Comparison of ENCODE assay signal across 9 cellular contexts in the genomic region with DNA sequence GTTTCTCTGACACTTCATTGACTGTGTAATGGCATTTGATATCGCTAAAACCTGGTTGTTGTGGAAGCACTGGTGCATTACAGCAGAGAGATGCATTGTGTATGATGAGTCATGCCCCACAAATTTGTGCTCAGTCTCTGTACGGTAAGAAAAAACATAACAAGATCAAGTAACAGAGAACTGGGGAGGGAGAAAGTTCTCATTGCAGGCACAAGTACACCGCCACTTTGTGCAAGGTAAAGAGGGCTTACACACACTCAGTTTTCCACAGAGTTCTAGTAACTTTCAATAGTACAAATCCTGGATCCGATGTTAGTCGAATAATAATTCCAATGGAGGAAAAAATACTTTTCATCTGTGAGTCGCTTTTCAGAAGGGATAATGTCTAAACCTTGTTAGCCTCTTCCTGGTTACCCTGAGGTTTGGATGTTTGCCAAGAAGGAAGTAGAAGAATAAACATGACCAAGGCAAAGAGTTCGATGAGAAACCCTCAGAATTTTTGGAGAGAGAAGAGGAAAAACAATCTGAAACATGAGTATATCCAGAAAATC.
DNase-seq lines count a peak whose midpoint lies in the region; ATAC-seq and TF ChIP-seq lines count a peak whose summit lies in the region.
"Had no signal": no experiment of that assay in that cellular context is flagged by ENCODE, and none has a peak within 500 bp of the region (broad histone marks: within the 10 kb centered on the region; RNA-seq: fewer than 3 reads in every experiment).

No MANE protein-coding gene starts in this region.

- no peaks in the 10 kb centered on the region for H3K27me3 Mint-ChIP-seq in WTC11 (ENCODE audit: low read depth)

- TF ChIP-seq POLR2A in sigmoid colon (IDR thresholded peaks at IDR 0.05), result no peak

- no peak overlapping the region for H2BK5ac ChIP-seq in mesendoderm (ENCODE audit: low read length)

- no peaks in the 10 kb centered on the region for H3K9me3 ChIP-seq in sigmoid colon

- no peaks in the 10 kb centered on the region for H3K4me1 Mint-ChIP-seq in WTC11

- H3K4me3 ChIP-seq in mesendoderm (ENCODE audit: low read length), result no peak overlapping the region
- no peak overlapping the region for H3K4me3 ChIP-seq in sigmoid colon

- no peak overlapping the region for H2BK120ac ChIP-seq in mesendoderm (ENCODE audit: low read depth, low read length)

- H3K36me3 ChIP-seq in mesendoderm (ENCODE audit: control insufficient read depth, insufficient read depth, low read length), result no peaks in the 10 kb centered on the region
- H3K36me3 ChIP-seq in sigmoid colon, result no peaks in the 10 kb centered on the region

- no peak overlapping the region for H4K5ac ChIP-seq in mesendoderm (ENCODE audit: low read length)

- no peak overlapping the region for H2AK5ac ChIP-seq in mesendoderm (ENCODE audit: low read length)

- intact Hi-C loops in sigmoid colon (cut with DNase I), result no loop called here

- DNase-seq in AG20443 (ENCODE audit: low spot score) (peak; percentile 53), M059J (ENCODE audit: low read depth) (peak; percentile 94), astrocyte of the hippocampus (ENCODE audit: low read depth, low spot score) (peak; percentile 93), mesendoderm (peak; percentile 7), WTC11 (ENCODE audit: low spot score) (no peak), sigmoid colon (no peak)
- DNase-seq: activated naive CD4-positive, alpha-beta T cell treated with anti-CD3 and anti-CD28 coated beads, Interleukin-2, amount 50 U/mL, for 16 hours had no signal

- H3K56ac ChIP-seq in mesendoderm (ENCODE audit: low read length), result no peak overlapping the region

- no peak overlapping the region for H3K18ac ChIP-seq in mesendoderm (ENCODE audit: low read length)

- no peak overlapping the region for H3K27ac Mint-ChIP-seq in WTC11

- CTCF ChIA-PET in WTC11 (lab: Charles Lee), result no interaction called here

- H3K27me3 ChIP-seq in mesendoderm (ENCODE audit: insufficient read depth, low read length, poor library complexity) (no peaks in the 10 kb centered on the region), sigmoid colon (no peaks in the 10 kb centered on the region)

- no peak for ATAC-seq in GM19467 (IDR thresholded peaks at IDR 0.05; ENCODE audit: unreplicated experiment)
- no peak for ATAC-seq in GM18870 (IDR thresholded peaks at IDR 0.05; ENCODE audit: unreplicated experiment)
- ATAC-seq in WTC11, result no peak

- no peak overlapping the region for H4K8ac ChIP-seq in mesendoderm (ENCODE audit: low read depth, low read length)

- H3K4me3 Mint-ChIP-seq in WTC11, result no peak overlapping the region

- no peaks in the 10 kb centered on the region for H3K79me2 ChIP-seq in mesendoderm (ENCODE audit: control insufficient read depth, insufficient read depth, low read length)

- no peak overlapping the region for H3K9ac ChIP-seq in mesendoderm (ENCODE audit: low read length)

- H3K9me3 Mint-ChIP-seq in WTC11, result peaks cover 2% of the 10 kb centered on the region

- H3K23ac ChIP-seq in mesendoderm (ENCODE audit: low read length), result no peak overlapping the region

- H3K4ac ChIP-seq in mesendoderm (ENCODE audit: low read depth, low read length), result no peak overlapping the region

- no peak for TF ChIP-seq CTCF in WTC11 (IDR thresholded peaks at IDR 0.05)
- no peak for TF ChIP-seq CTCF in sigmoid colon (IDR thresholded peaks at IDR 0.05)

- POLR2A ChIA-PET in WTC11 (lab: Charles Lee), result no interaction called here

- H3K27ac ChIP-seq in mesendoderm (ENCODE audit: low read depth, low read length) (no peak overlapping the region), sigmoid colon (no peak overlapping the region)

- H3K4me1 ChIP-seq in mesendoderm (ENCODE audit: control insufficient read depth, low read depth, low read length), result no peaks in the 10 kb centered on the region
- H3K4me1 ChIP-seq in sigmoid colon, result peaks cover 0 to 6% (median 0%) of the 10 kb centered on the region in 4 donors

- no peaks in the 10 kb centered on the region for H3K79me1 ChIP-seq in mesendoderm (ENCODE audit: low read length)

- H2BK15ac ChIP-seq in mesendoderm (replicated peaks; ENCODE audit: low read depth), result no peak overlapping the region

- no peaks in the 10 kb centered on the region for H3K36me3 Mint-ChIP-seq in WTC11

- no CpG with 5 or more reads among the region's 7 CpGs for WGBS in mesendoderm (ENCODE audit: extremely low coverage, insufficient coverage, low lambda C conversion rate)
- WGBS in sigmoid colon, 2 donors, result 43 to 59% methylated on average over 7 of the region's 7 CpGs

- no peak for TF ChIP-seq EP300 in sigmoid colon (IDR thresholded peaks at IDR 0.05)

- no peak overlapping the region for H3K4me2 ChIP-seq in mesendoderm (ENCODE audit: low read length)

TF ChIP-seq in WTC11, 78 proteins besides CTCF, POLR2A, EP300 and RAD21 (continues in another document):
- TF ChIP-seq, protein P1, sequence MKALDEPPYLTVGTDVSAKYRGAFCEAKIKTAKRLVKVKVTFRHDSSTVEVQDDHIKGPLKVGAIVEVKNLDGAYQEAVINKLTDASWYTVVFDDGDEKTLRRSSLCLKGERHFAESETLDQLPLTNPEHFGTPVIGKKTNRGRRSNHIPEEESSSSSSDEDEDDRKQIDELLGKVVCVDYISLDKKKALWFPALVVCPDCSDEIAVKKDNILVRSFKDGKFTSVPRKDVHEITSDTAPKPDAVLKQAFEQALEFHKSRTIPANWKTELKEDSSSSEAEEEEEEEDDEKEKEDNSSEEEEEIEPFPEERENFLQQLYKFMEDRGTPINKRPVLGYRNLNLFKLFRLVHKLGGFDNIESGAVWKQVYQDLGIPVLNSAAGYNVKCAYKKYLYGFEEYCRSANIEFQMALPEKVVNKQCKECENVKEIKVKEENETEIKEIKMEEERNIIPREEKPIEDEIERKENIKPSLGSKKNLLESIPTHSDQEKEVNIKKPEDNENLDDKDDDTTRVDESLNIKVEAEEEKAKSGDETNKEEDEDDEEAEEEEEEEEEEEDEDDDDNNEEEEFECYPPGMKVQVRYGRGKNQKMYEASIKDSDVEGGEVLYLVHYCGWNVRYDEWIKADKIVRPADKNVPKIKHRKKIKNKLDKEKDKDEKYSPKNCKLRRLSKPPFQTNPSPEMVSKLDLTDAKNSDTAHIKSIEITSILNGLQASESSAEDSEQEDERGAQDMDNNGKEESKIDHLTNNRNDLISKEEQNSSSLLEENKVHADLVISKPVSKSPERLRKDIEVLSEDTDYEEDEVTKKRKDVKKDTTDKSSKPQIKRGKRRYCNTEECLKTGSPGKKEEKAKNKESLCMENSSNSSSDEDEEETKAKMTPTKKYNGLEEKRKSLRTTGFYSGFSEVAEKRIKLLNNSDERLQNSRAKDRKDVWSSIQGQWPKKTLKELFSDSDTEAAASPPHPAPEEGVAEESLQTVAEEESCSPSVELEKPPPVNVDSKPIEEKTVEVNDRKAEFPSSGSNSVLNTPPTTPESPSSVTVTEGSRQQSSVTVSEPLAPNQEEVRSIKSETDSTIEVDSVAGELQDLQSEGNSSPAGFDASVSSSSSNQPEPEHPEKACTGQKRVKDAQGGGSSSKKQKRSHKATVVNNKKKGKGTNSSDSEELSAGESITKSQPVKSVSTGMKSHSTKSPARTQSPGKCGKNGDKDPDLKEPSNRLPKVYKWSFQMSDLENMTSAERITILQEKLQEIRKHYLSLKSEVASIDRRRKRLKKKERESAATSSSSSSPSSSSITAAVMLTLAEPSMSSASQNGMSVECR (CRISPR knock-in tag; IDR thresholded peaks at IDR 0.05; ENCODE audit: borderline replicate concordance), result no peak
- no peak for TF ChIP-seq RELA (CRISPR knock-in tag; IDR thresholded peaks at IDR 0.05; ENCODE audit: borderline replicate concordance)
- TF ChIP-seq, protein P2, sequence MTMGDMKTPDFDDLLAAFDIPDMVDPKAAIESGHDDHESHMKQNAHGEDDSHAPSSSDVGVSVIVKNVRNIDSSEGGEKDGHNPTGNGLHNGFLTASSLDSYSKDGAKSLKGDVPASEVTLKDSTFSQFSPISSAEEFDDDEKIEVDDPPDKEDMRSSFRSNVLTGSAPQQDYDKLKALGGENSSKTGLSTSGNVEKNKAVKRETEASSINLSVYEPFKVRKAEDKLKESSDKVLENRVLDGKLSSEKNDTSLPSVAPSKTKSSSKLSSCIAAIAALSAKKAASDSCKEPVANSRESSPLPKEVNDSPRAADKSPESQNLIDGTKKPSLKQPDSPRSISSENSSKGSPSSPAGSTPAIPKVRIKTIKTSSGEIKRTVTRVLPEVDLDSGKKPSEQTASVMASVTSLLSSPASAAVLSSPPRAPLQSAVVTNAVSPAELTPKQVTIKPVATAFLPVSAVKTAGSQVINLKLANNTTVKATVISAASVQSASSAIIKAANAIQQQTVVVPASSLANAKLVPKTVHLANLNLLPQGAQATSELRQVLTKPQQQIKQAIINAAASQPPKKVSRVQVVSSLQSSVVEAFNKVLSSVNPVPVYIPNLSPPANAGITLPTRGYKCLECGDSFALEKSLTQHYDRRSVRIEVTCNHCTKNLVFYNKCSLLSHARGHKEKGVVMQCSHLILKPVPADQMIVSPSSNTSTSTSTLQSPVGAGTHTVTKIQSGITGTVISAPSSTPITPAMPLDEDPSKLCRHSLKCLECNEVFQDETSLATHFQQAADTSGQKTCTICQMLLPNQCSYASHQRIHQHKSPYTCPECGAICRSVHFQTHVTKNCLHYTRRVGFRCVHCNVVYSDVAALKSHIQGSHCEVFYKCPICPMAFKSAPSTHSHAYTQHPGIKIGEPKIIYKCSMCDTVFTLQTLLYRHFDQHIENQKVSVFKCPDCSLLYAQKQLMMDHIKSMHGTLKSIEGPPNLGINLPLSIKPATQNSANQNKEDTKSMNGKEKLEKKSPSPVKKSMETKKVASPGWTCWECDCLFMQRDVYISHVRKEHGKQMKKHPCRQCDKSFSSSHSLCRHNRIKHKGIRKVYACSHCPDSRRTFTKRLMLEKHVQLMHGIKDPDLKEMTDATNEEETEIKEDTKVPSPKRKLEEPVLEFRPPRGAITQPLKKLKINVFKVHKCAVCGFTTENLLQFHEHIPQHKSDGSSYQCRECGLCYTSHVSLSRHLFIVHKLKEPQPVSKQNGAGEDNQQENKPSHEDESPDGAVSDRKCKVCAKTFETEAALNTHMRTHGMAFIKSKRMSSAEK (CRISPR knock-in tag; IDR thresholded peaks at IDR 0.05; ENCODE audit: borderline replicate concordance), result no peak
- no peak for TF ChIP-seq NR2C2 (CRISPR knock-in tag; IDR thresholded peaks at IDR 0.05)
- no peak for TF ChIP-seq EMX1 (CRISPR knock-in tag; IDR thresholded peaks at IDR 0.05)
- TF ChIP-seq, protein P3, sequence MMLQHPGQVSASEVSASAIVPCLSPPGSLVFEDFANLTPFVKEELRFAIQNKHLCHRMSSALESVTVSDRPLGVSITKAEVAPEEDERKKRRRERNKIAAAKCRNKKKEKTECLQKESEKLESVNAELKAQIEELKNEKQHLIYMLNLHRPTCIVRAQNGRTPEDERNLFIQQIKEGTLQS (CRISPR knock-in tag; conservative IDR thresholded peaks at IDR 0.05), result no peak

Comparison
In these comparisons a context has a peak if more than half of its experiments do, and no peak if none do; other contexts are left out.
1. DNase-seq: peak in AG20443 (single experiment), M059J (single experiment), astrocyte of the hippocampus (single experiment) and mesendoderm (single experiment); none in WTC11 (single experiment) and sigmoid colon (single experiment).